In genomic region chr1:155322953-155323728, GRCh38 we compare ENCODE assay signal across 1 cellular context.
TF ChIP-seq lines count a peak whose summit lies in the region.

No MANE protein-coding gene starts in this region.

TF ChIP-seq in WTC11, 78 proteins besides CTCF, POLR2A, EP300 and RAD21 (continued from another document and continues in another):
- no peak for TF ChIP-seq SMAD3 (CRISPR knock-in tag; IDR thresholded peaks at IDR 0.05; ENCODE audit: borderline replicate concordance)
- TF ChIP-seq PRRX2 (CRISPR knock-in tag; IDR thresholded peaks at IDR 0.05), result no peak
- peak; percentile 87 for TF ChIP-seq PRDM15 (CRISPR knock-in tag; IDR thresholded peaks at IDR 0.05)
- 0 out of 2 replicates have a peak, but pooled peaks have one; percentile 35 for TF ChIP-seq ARID4B (CRISPR knock-in tag; IDR thresholded peaks at IDR 0.05; ENCODE audit: borderline replicate concordance)
- no peak for TF ChIP-seq ZNF219 (CRISPR knock-in tag; IDR thresholded peaks at IDR 0.05; ENCODE audit: borderline replicate concordance)
- TF ChIP-seq CREM (CRISPR knock-in tag; IDR thresholded peaks at IDR 0.05), result no peak
- no peak for TF ChIP-seq OVOL2 (CRISPR knock-in tag; IDR thresholded peaks at IDR 0.05; ENCODE audit: borderline replicate concordance)
- 0 out of 2 replicates have a peak, but pooled peaks have one; percentile 39 for TF ChIP-seq USF1 (CRISPR knock-in tag; IDR thresholded peaks at IDR 0.05)
- no peak for TF ChIP-seq CREB1 (CRISPR knock-in tag; IDR thresholded peaks at IDR 0.05)
- TF ChIP-seq EMX1 (CRISPR knock-in tag; IDR thresholded peaks at IDR 0.05), result no peak
- TF ChIP-seq AR (CRISPR knock-in tag; IDR thresholded peaks at IDR 0.05), result no peak
- peak; percentile 66 for TF ChIP-seq ZNF423 (CRISPR knock-in tag; IDR thresholded peaks at IDR 0.05)
- no peak for TF ChIP-seq RELA (CRISPR knock-in tag; IDR thresholded peaks at IDR 0.05; ENCODE audit: borderline replicate concordance)
- no peak for TF ChIP-seq KAT7 (CRISPR knock-in tag; IDR thresholded peaks at IDR 0.05; ENCODE audit: borderline replicate concordance)
- TF ChIP-seq SMAD4 (CRISPR knock-in tag; IDR thresholded peaks at IDR 0.05), result no peak
- TF ChIP-seq ELF4 (CRISPR knock-in tag; IDR thresholded peaks at IDR 0.05; ENCODE audit: low read depth), result no peak
- no peak for TF ChIP-seq ZNF512 (CRISPR knock-in tag; IDR thresholded peaks at IDR 0.05; ENCODE audit: borderline replicate concordance)
- 0 out of 2 replicates have a peak, but pooled peaks have one; percentile 63 for TF ChIP-seq NFE2L1 (CRISPR knock-in tag; IDR thresholded peaks at IDR 0.05)
- TF ChIP-seq GABPB1 (CRISPR knock-in tag; IDR thresholded peaks at IDR 0.05), result no peak
- no peak for TF ChIP-seq E2F4 (CRISPR knock-in tag; IDR thresholded peaks at IDR 0.05; ENCODE audit: borderline replicate concordance, low read depth)
- no peak for TF ChIP-seq ZNF121 (CRISPR knock-in tag; IDR thresholded peaks at IDR 0.05)
- no peak for TF ChIP-seq CBFB (CRISPR knock-in tag; IDR thresholded peaks at IDR 0.05; ENCODE audit: low read depth)
- no peak for TF ChIP-seq FOXJ3 (CRISPR knock-in tag; IDR thresholded peaks at IDR 0.05; ENCODE audit: borderline replicate concordance)
- no peak for TF ChIP-seq NFYB (CRISPR knock-in tag; conservative IDR thresholded peaks at IDR 0.05; ENCODE audit: low read depth)
- peak; percentile 98 for TF ChIP-seq HMGXB4 (CRISPR knock-in tag; IDR thresholded peaks at IDR 0.05)
- TF ChIP-seq ZNF232 (CRISPR knock-in tag; IDR thresholded peaks at IDR 0.05), result no peak
- TF ChIP-seq ZNF138 (CRISPR knock-in tag; conservative IDR thresholded peaks at IDR 0.05), result no peak
- no peak for TF ChIP-seq ATF3 (CRISPR knock-in tag; conservative IDR thresholded peaks at IDR 0.05)
- no peak for TF ChIP-seq NR1H2 (CRISPR knock-in tag; IDR thresholded peaks at IDR 0.05)
- TF ChIP-seq SOX15 (CRISPR knock-in tag; IDR thresholded peaks at IDR 0.05), result no peak
- no peak for TF ChIP-seq TCF7 (CRISPR knock-in tag; IDR thresholded peaks at IDR 0.05; ENCODE audit: low read depth)
- no peak for TF ChIP-seq ZNF317 (CRISPR knock-in tag; IDR thresholded peaks at IDR 0.05; ENCODE audit: borderline replicate concordance, low read depth)
- peak; percentile 8; the same call in 1 of the 2 replicates for TF ChIP-seq USF2 (CRISPR knock-in tag; IDR thresholded peaks at IDR 0.05)
- peak; percentile 82; the same call in 1 of the 2 replicates for TF ChIP-seq E2F5 (CRISPR knock-in tag; IDR thresholded peaks at IDR 0.05)
